9 cellular contexts compared by ENCODE assay signal in the genomic region with DNA sequence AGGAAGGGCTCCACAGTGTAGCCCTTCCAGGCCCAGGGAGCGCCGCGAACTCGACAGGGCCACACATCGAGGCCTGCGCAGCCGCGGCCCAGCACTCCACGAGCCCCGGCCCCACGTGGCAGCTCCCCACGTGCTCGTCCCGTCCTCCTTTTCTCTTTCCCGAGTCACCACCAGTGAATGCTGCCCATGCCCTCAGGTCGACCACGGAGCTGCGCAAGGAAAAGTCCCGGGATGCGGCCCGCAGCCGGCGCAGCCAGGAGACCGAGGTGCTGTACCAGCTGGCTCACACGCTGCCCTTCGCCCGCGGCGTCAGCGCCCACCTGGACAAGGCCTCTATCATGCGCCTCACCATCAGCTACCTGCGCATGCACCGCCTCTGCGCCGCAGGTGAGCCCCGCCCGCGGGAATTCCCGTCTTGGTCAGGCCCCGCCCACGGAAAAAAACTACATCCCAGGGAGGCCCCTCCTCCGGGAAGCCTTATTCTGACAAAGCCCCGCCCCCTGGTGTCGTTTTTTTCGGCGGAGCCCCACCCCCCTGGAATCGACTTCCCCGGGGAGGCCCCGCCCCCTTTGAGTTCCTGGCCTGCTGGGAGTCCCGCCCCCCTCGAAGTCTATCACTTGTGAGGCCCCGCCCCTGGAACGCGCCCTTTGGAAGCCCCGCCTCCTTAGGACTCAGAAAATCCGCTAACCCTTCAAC. TPM values are rescaled to one million over a fixed set of nuclear protein-coding genes. Genes with fewer than 3 reads are reported as not detected.
DNase-seq lines count a peak whose midpoint lies in the region; TF ChIP-seq lines count a peak whose summit lies in the region.
"Had no signal": no experiment of that assay in that cellular context is flagged by ENCODE, and none has a peak within 500 bp of the region (broad histone marks: within the 10 kb centered on the region; RNA-seq: fewer than 3 reads in every experiment).

No MANE protein-coding gene starts in this region.

- intact Hi-C loops in mammary epithelial cell (cut with micrococcal nuclease): no loop called here
- intact Hi-C loops in stomach (cut with DNase I; ENCODE audit: low total_unique reads): no loop called here

- peak overlapping the region in 1 of 3 experiments; percentile 4 for H3K4me3 ChIP-seq in mammary epithelial cell (replicated peaks in 1 of 3; ENCODE audit: insufficient read depth in 1 of 3, low read depth in 2 of 3, low read length in 3 of 3)
- peak overlapping the region; percentile 13 to 30 (median 26) for H3K4me3 ChIP-seq in stomach

- no peaks in the 10 kb centered on the region for H3K79me2 ChIP-seq in mammary epithelial cell (ENCODE audit: insufficient read depth, low read length)

- H3K27me3 ChIP-seq in mammary epithelial cell (ENCODE audit: insufficient read depth, low read length): no peaks in the 10 kb centered on the region
- H3K27me3 ChIP-seq in stomach: no peaks in the 10 kb centered on the region

- TF ChIP-seq POLR2A in stomach (IDR thresholded peaks at IDR 0.05): no peak

- peak overlapping the region; percentile 61 for H2AFZ ChIP-seq in mammary epithelial cell (ENCODE audit: low read depth, low read length)

- H3K4me2 ChIP-seq in mammary epithelial cell (ENCODE audit: insufficient read depth, low read depth, low read length): peak overlapping the region; percentile 33

- no TSS peak for BruUV-seq in mammary epithelial cell (replicated peaks; lab: Mats Ljungman, UMichigan)

- H4K20me1 ChIP-seq in mammary epithelial cell (ENCODE audit: insufficient read depth, low read length): no peaks in the 10 kb centered on the region

- TF ChIP-seq EP300 in stomach (IDR thresholded peaks at IDR 0.05): no peak

- peaks cover 16% of the 10 kb centered on the region for H3K4me1 ChIP-seq in mammary epithelial cell (ENCODE audit: insufficient read depth, low read length)
- peaks cover 45 to 82% (median 54%) of the 10 kb centered on the region in 4 donors for H3K4me1 ChIP-seq in stomach

- H3K36me3 ChIP-seq in mammary epithelial cell (ENCODE audit: insufficient read depth, low read length) (no peaks in the 10 kb centered on the region), stomach (peaks cover 41 to 56% (median 53%) of the 10 kb centered on the region in 4 donors)

- TF ChIP-seq CTCF in mammary epithelial cell (conservative IDR thresholded peaks at IDR 0.05 in 1 of 2, IDR thresholded peaks at IDR 0.05 in 1 of 2; ENCODE audit: extremely low read depth in 1 of 2, insufficient read depth in 1 of 2, low read depth in 1 of 2, low read length in 2 of 2): no peak
- no peak for TF ChIP-seq CTCF in stomach (IDR thresholded peaks at IDR 0.05)

- H3K27ac ChIP-seq in mammary epithelial cell (ENCODE audit: insufficient read depth, low read depth, low read length) (no peak overlapping the region), stomach (peak overlapping the region; percentile 90 to 95 (median 91))

- WGBS in mammary epithelial cell (ENCODE audit: low coverage, missing lambda C conversion rate): 44% methylated on average over 25 of the region's 56 CpGs
- 29 to 54% (median 33%) methylated on average over 9 to 56 of the region's 56 CpGs for WGBS in stomach, 5 donors

- CTCF ChIA-PET in mammary epithelial cell (lab: Charles Lee; ENCODE audit: low non-redundant PET): no interaction called here

- DNase-seq in NCI-H146 treated with DMSO at 0.1 percent for 48 hours (lab: John Stamatoyannopoulos, UW; ENCODE audit: unreplicated experiment) (peak; percentile 25), mammary epithelial cell (peak; percentile 43), islet precursor cell (peak; percentile 93), stomach (peak; percentile 97), kidney glomerular epithelial cell (lab: John Stamatoyannopoulos, UW) (no peak), putamen (ENCODE audit: low spot score) (no peak)
- DNase-seq in stimulated activated naive CD4-positive, alpha-beta T cell treated with Interleukin-2 at 50 U/mL for 16 hours (lab: John Stamatoyannopoulos, UW): no peak
- no peak for DNase-seq in effector CD4-positive, alpha-beta T cell

- dilution Hi-C loops in mammary epithelial cell (cut with HindIII; ENCODE audit: low sequenced_read_pairs): no loop called here

- H3K9me3 ChIP-seq in mammary epithelial cell (replicated peaks; ENCODE audit: insufficient read depth, low read length) (peaks cover 3% of the 10 kb centered on the region), stomach (peaks cover 0 to 6% (median 0%) of the 10 kb centered on the region in 4 donors)

- in situ Hi-C loops in mammary epithelial cell (cut with MboI; ENCODE audit: low sequenced_read_pairs in 2 of 2): no loop called here

- no peak overlapping the region for H3K9ac ChIP-seq in mammary epithelial cell (ENCODE audit: insufficient read depth, low read length)

RNA-seq across cellular contexts. Expression of gene HIF3A, which starts 7.0 kb away (rescaled TPM):
- not detected for total RNA-seq in mammary epithelial cell
- polyA plus RNA-seq in mammary epithelial cell: 0.05 TPM
- not detected for polyA minus RNA-seq in mammary epithelial cell
- 100 to 1,000 TPM in 4 of 5 donors, 10 to 100 TPM in 1; 83.2 to 235 (median 144) TPM for total RNA-seq in stomach
- polyA plus RNA-seq in stomach: 10 to 100 TPM; 17.6 to 22.0 (median 20.5) TPM
- total RNA-seq: T-helper 1 cell treated with Interleukin-12 subunit alpha and Interleukin-12 subunit beta and Interleukin-4 antibody, amounts not matched to agents 30 ng/mL and 1 ng/mL, for 36 hours had no signal

RNA-seq across cellular contexts. Expression of gene PPP5C, which starts 43.0 kb away (rescaled TPM):
- 10 to 100 TPM; 49.0 to 69.7 TPM for total RNA-seq in mammary epithelial cell
- 116 TPM for polyA plus RNA-seq in mammary epithelial cell
- 245 TPM for polyA minus RNA-seq in mammary epithelial cell
- 100 to 1,000 TPM in 1 of 5 donors, 10 to 100 TPM in 4; 54.5 to 124 (median 82.0) TPM for total RNA-seq in stomach
- polyA plus RNA-seq in stomach: 10 to 100 TPM; 29.6 to 39.3 (median 35.4) TPM

Comparison
In these comparisons a context has a peak if more than half of its experiments do, and no peak if none do; other contexts are left out.
1. DNase-seq: peak in NCI-H146 treated with DMSO at 0.1 percent for 48 hours (single experiment), mammary epithelial cell (single experiment), islet precursor cell (single experiment) and stomach (single experiment); none in stimulated activated naive CD4-positive, alpha-beta T cell treated with Interleukin-2 at 50 U/mL for 16 hours (single experiment), kidney glomerular epithelial cell (single experiment), effector CD4-positive, alpha-beta T cell (single experiment) and putamen (single experiment).
2. RNA of gene HIF3A, which starts 7.0 kb away (total RNA-seq): 83.2 to 235 TPM in stomach; not detected in mammary epithelial cell; every median in the first group is over 10 times any median in the second.